In the genomic region with DNA sequence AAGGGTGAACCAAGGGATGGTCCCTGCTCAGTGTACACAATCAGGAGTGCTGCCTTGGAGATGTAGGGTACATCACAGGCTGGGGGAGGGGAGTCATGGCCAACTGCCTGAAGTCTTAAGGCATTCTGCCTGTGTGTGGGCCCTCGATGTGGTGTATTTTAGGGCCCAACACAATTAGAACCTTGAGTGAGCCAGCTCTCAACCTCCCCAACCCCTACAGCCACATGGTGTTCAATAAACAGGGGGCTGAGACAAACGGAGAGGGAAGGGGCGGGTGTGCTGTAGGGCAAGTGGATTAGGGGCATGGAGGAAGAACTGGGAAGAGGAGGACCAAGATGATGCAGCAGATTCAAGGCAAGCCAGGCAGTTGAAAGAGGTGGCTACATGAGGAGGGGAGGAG, we compare ENCODE assay signal across 16 cellular contexts. TPM values are rescaled to one million over a fixed set of nuclear protein-coding genes. Genes with fewer than 3 reads are reported as not detected.
DNase-seq lines count a peak whose midpoint lies in the region; ATAC-seq, FAIRE-seq and TF ChIP-seq lines count a peak whose summit lies in the region.
"Had no signal": no experiment of that assay in that cellular context is flagged by ENCODE, and none has a peak within 500 bp of the region (broad histone marks: within the 10 kb centered on the region; RNA-seq: fewer than 3 reads in every experiment).

No MANE protein-coding gene starts in this region.

- H3K9me3 ChIP-seq in esophagus muscularis mucosa (no peaks in the 10 kb centered on the region), kidney (ENCODE audit: control insufficient read depth in 1 of 2, low read length in 2 of 2) (no peaks in the 10 kb centered on the region)
- H3K9me3 ChIP-seq: left lung had no signal

- CTCF ChIA-PET in activated CD4-positive, alpha-beta memory T cell treated with anti-CD3 and anti-CD28 coated beads, Interleukin-2, amount 10 ng/mL, durations not matched to agents 7 days and 5 days (lab: Charles Lee), result interaction anchor here (0.6 to 0.8 kb wide), 6 partner anchors 49 to 276 kb away, joined by 3 to 4 read pairs (median 3); a partner anchor contains a TSS
- CTCF ChIA-PET in activated CD4-positive, alpha-beta memory T cell treated with anti-CD3 and anti-CD28 coated beads for 36 hours (lab: Charles Lee), result interaction anchor here (1.1 to 2.4 kb wide), 3 partner anchors 9 to 138 kb away, joined by 5 to 10 read pairs (median 6); a partner anchor contains a TSS
- CTCF ChIA-PET in T-cell (lab: Charles Lee), result interaction anchor here (0.6 to 0.7 kb wide), 3 partner anchors 51 to 220 kb away, joined by 3 to 8 read pairs (median 5); no protein-coding TSS in a partner anchor

- DNase-seq in activated CD4-positive, alpha-beta memory T cell treated with anti-CD3 and anti-CD28 coated beads, Interleukin-2, amount 10 ng/mL, durations not matched to agents 7 days and 5 days, result no peak
- no peak for DNase-seq in activated CD4-positive, alpha-beta memory T cell treated with anti-CD3 and anti-CD28 coated beads for 36 hours
- DNase-seq in T-cell (no peak), esophagus muscularis mucosa (ENCODE audit: extremely low spot score) (no peak), activated gamma-delta T cell (lab: John Stamatoyannopoulos, UW) (no peak), kidney (no peak)
- no peak for DNase-seq in stimulated activated naive B cell treated with anti-CD40 and anti-IgM and Interleukin-4, amounts not matched to agents 10 μg/mL and 1 μg/mL and 100 μg/mL, for 72 hours
- DNase-seq: left lung, NCI-H446, SHP77, trophoblast cell had no signal

- TF ChIP-seq CTCF in esophagus muscularis mucosa (IDR thresholded peaks at IDR 0.05) (no peak), kidney (IDR thresholded peaks at IDR 0.05; ENCODE audit: borderline replicate concordance, extremely low read depth, insufficient read depth) (no peak)

- H3K36me3 ChIP-seq in esophagus muscularis mucosa (no peaks in the 10 kb centered on the region), kidney (ENCODE audit: control insufficient read depth in 1 of 2, insufficient read depth in 2 of 2, low read length in 2 of 2) (no peaks in the 10 kb centered on the region)
- H3K36me3 ChIP-seq: left lung had no signal

- H3K4me1 ChIP-seq in esophagus muscularis mucosa (peaks cover 26 to 49% (median 47%) of the 10 kb centered on the region in 4 donors), kidney (ENCODE audit: control insufficient read depth in 1 of 2, insufficient read depth in 1 of 2, low read depth in 1 of 2, low read length in 2 of 2) (peaks cover 23 to 33% of the 10 kb centered on the region in 2 donors)

- ATAC-seq in T-cell (replicated peaks in 1 of 4), result no peak
- no peak for ATAC-seq in stimulated activated naive B cell treated with anti-CD40 and anti-IgM and Interleukin-4, amounts not matched to agents 10 μg/mL and 1 μg/mL and 100 μg/mL, for 72 hours (replicated peaks)
- no peak for ATAC-seq in HG03457 (IDR thresholded peaks at IDR 0.05; ENCODE audit: unreplicated experiment)
- ATAC-seq: left lung, WTC11 had no signal

- intact Hi-C loops in activated CD4-positive, alpha-beta memory T cell treated with anti-CD3 and anti-CD28 coated beads for 36 hours (cut with micrococcal nuclease), result loop anchor here (2.0 to 5.0 kb wide), 2 partner anchors 17 to 211 kb away; a partner anchor contains a TSS
- intact Hi-C loops in esophagus muscularis mucosa (cut with DNase I) (loop anchor here (5.0 kb wide), 3 partner anchors 71 to 211 kb away; a partner anchor contains a TSS), kidney (cut with DNase I) (no loop called here)

- H3K4me1 Mint-ChIP-seq in activated CD4-positive, alpha-beta memory T cell treated with anti-CD3 and anti-CD28 coated beads, Interleukin-2, amount 10 ng/mL, durations not matched to agents 7 days and 5 days, result peaks cover 42% of the 10 kb centered on the region
- H3K4me1 Mint-ChIP-seq in activated CD4-positive, alpha-beta memory T cell treated with anti-CD3 and anti-CD28 coated beads for 36 hours (ENCODE audit: low read depth), result peaks cover 34% of the 10 kb centered on the region
- peaks cover 40 to 64% (median 55%) of the 10 kb centered on the region in 3 donors for H3K4me1 Mint-ChIP-seq in T-cell
- H3K4me1 Mint-ChIP-seq in stimulated activated naive B cell treated with anti-CD40 and anti-IgM and Interleukin-4, amounts not matched to agents 10 μg/mL and 1 μg/mL and 100 μg/mL, for 72 hours, result peaks cover 50 to 60% of the 10 kb centered on the region in 2 donors

- no peak for TF ChIP-seq POLR2A in esophagus muscularis mucosa (IDR thresholded peaks at IDR 0.05; ENCODE audit: low read depth)

- H3K9ac ChIP-seq in kidney (ENCODE audit: low read length in 2 of 2), result no peak overlapping the region

- H3K27ac Mint-ChIP-seq in activated CD4-positive, alpha-beta memory T cell treated with anti-CD3 and anti-CD28 coated beads, Interleukin-2, amount 10 ng/mL, durations not matched to agents 7 days and 5 days, result peak overlapping the region; percentile 28
- no peak overlapping the region for H3K27ac Mint-ChIP-seq in activated CD4-positive, alpha-beta memory T cell treated with anti-CD3 and anti-CD28 coated beads for 36 hours
- peak overlapping the region; percentile 63 to 82 for H3K27ac Mint-ChIP-seq in T-cell
- H3K27ac Mint-ChIP-seq in stimulated activated naive B cell treated with anti-CD40 and anti-IgM and Interleukin-4, amounts not matched to agents 10 μg/mL and 1 μg/mL and 100 μg/mL, for 72 hours, result peak overlapping the region; percentile 53
- H3K27ac Mint-ChIP-seq: WTC11 had no signal

- H3K4me3 ChIP-seq in esophagus muscularis mucosa (no peak overlapping the region), kidney (ENCODE audit: low read length in 2 of 2) (no peak overlapping the region)
- H3K4me3 ChIP-seq: left lung had no signal

- WGBS in esophagus muscularis mucosa, result 28% methylated on average over 3 of the region's 3 CpGs

- H3K36me3 Mint-ChIP-seq in activated CD4-positive, alpha-beta memory T cell treated with anti-CD3 and anti-CD28 coated beads, Interleukin-2, amount 10 ng/mL, durations not matched to agents 7 days and 5 days (ENCODE audit: low read depth), result peaks cover 2% of the 10 kb centered on the region
- peaks cover under 1% of the 10 kb centered on the region for H3K36me3 Mint-ChIP-seq in activated CD4-positive, alpha-beta memory T cell treated with anti-CD3 and anti-CD28 coated beads for 36 hours
- H3K36me3 Mint-ChIP-seq in T-cell, result peaks cover 7% of the 10 kb centered on the region
- H3K36me3 Mint-ChIP-seq in stimulated activated naive B cell treated with anti-CD40 and anti-IgM and Interleukin-4, amounts not matched to agents 10 μg/mL and 1 μg/mL and 100 μg/mL, for 72 hours, result peaks cover 15 to 19% of the 10 kb centered on the region in 2 donors
- H3K36me3 Mint-ChIP-seq: WTC11 had no signal

- POLR2A ChIA-PET in activated CD4-positive, alpha-beta memory T cell treated with anti-CD3 and anti-CD28 coated beads, Interleukin-2, amount 10 ng/mL, durations not matched to agents 7 days and 5 days (lab: Charles Lee), result interaction anchor here (0.7 to 1.2 kb wide), 2 partner anchors 7 to 19 kb away, joined by 3 read pairs; no protein-coding TSS in a partner anchor
- POLR2A ChIA-PET in activated CD4-positive, alpha-beta memory T cell treated with anti-CD3 and anti-CD28 coated beads for 36 hours (lab: Charles Lee), result interaction anchor here (0.7 to 2.2 kb wide), 2 partner anchors 10 to 156 kb away, joined by 4 to 5 read pairs; a partner anchor contains a TSS
- POLR2A ChIA-PET in T-cell (lab: Charles Lee), result interaction anchor here (0.7 kb wide), 3 partner anchors 16 to 492 kb away, joined by 3 to 10 read pairs (median 8); no protein-coding TSS in a partner anchor

- peaks cover 0 to 14% (median 10%) of the 10 kb centered on the region in 4 donors for H3K27me3 ChIP-seq in esophagus muscularis mucosa

- H3K4me3 Mint-ChIP-seq in activated CD4-positive, alpha-beta memory T cell treated with anti-CD3 and anti-CD28 coated beads, Interleukin-2, amount 10 ng/mL, durations not matched to agents 7 days and 5 days, result no peak overlapping the region
- no peak overlapping the region for H3K4me3 Mint-ChIP-seq in activated CD4-positive, alpha-beta memory T cell treated with anti-CD3 and anti-CD28 coated beads for 36 hours
- no peak overlapping the region for H3K4me3 Mint-ChIP-seq in T-cell
- no peak overlapping the region for H3K4me3 Mint-ChIP-seq in stimulated activated naive B cell treated with anti-CD40 and anti-IgM and Interleukin-4, amounts not matched to agents 10 μg/mL and 1 μg/mL and 100 μg/mL, for 72 hours
- H3K4me3 Mint-ChIP-seq: WTC11 had no signal

- TF ChIP-seq EP300 in esophagus muscularis mucosa (IDR thresholded peaks at IDR 0.05), result no peak

- H3K27ac ChIP-seq in esophagus muscularis mucosa (replicated peaks in 1 of 4) (peak overlapping the region; percentile 53 to 96 (median 91)), kidney (ENCODE audit: low read depth in 2 of 2, low read length in 2 of 2) (no peak overlapping the region)
- H3K27ac ChIP-seq: left lung had no signal

- no peak for FAIRE-seq in kidney (lab: Jason Lieb, UNC)

- H3K27me3 Mint-ChIP-seq in activated CD4-positive, alpha-beta memory T cell treated with anti-CD3 and anti-CD28 coated beads, Interleukin-2, amount 10 ng/mL, durations not matched to agents 7 days and 5 days, result no peaks in the 10 kb centered on the region
- H3K27me3 Mint-ChIP-seq in activated CD4-positive, alpha-beta memory T cell treated with anti-CD3 and anti-CD28 coated beads for 36 hours, result no peaks in the 10 kb centered on the region
- H3K27me3 Mint-ChIP-seq in T-cell, result no peaks in the 10 kb centered on the region
- no peaks in the 10 kb centered on the region for H3K27me3 Mint-ChIP-seq in stimulated activated naive B cell treated with anti-CD40 and anti-IgM and Interleukin-4, amounts not matched to agents 10 μg/mL and 1 μg/mL and 100 μg/mL, for 72 hours

- no peaks in the 10 kb centered on the region for H3K9me3 Mint-ChIP-seq in activated CD4-positive, alpha-beta memory T cell treated with anti-CD3 and anti-CD28 coated beads, Interleukin-2, amount 10 ng/mL, durations not matched to agents 7 days and 5 days
- H3K9me3 Mint-ChIP-seq in activated CD4-positive, alpha-beta memory T cell treated with anti-CD3 and anti-CD28 coated beads for 36 hours, result no peaks in the 10 kb centered on the region
- H3K9me3 Mint-ChIP-seq in T-cell, result no peaks in the 10 kb centered on the region
- H3K9me3 Mint-ChIP-seq in stimulated activated naive B cell treated with anti-CD40 and anti-IgM and Interleukin-4, amounts not matched to agents 10 μg/mL and 1 μg/mL and 100 μg/mL, for 72 hours, result no peaks in the 10 kb centered on the region
- H3K9me3 Mint-ChIP-seq: WTC11 had no signal

RNA-seq across cellular contexts. Expression of a gene that starts 8.6 kb away (rescaled TPM):
- 100 to 1,000 TPM; 223 to 234 TPM for total RNA-seq in activated CD4-positive, alpha-beta memory T cell treated with anti-CD3 and anti-CD28 coated beads, Interleukin-2, amount 10 ng/mL, durations not matched to agents 7 days and 5 days
- total RNA-seq in activated CD4-positive, alpha-beta memory T cell treated with anti-CD3 and anti-CD28 coated beads for 36 hours, result 100 to 1,000 TPM; 302 to 305 TPM
- total RNA-seq in T-cell (100 to 1,000 TPM; 236 to 392 (median 258) TPM), esophagus muscularis mucosa (100 to 1,000 TPM; 189 to 226 (median 218) TPM), kidney (224 TPM)
- polyA plus RNA-seq in kidney (ENCODE audit: insufficient read depth, low read depth, low replicate concordance), result 109 TPM

RNA-seq across cellular contexts. Expression of a gene that starts 20.0 kb away (rescaled TPM):
- total RNA-seq in activated CD4-positive, alpha-beta memory T cell treated with anti-CD3 and anti-CD28 coated beads, Interleukin-2, amount 10 ng/mL, durations not matched to agents 7 days and 5 days, result 1 to 10 TPM; 7.8 to 8.0 TPM
- total RNA-seq in activated CD4-positive, alpha-beta memory T cell treated with anti-CD3 and anti-CD28 coated beads for 36 hours, result 1 to 10 TPM; 4.7 to 4.8 TPM
- 10 to 100 TPM in 4 of 5 donors, 1 to 10 TPM in 1; 5.8 to 16.0 (median 14.9) TPM for total RNA-seq in T-cell
- 1 to 10 TPM; 1.7 to 2.5 (median 1.8) TPM for total RNA-seq in esophagus muscularis mucosa
- 4.9 TPM for total RNA-seq in kidney
- 0.97 TPM for polyA plus RNA-seq in kidney (ENCODE audit: insufficient read depth, low read depth, low replicate concordance)
- total RNA-seq: dermis microvascular lymphatic vessel endothelial cell, renal cortical epithelial cell had no signal
- polyA plus RNA-seq: AG04450 had no signal

RNA-seq across cellular contexts. Expression of a gene that starts 31.4 kb away (rescaled TPM):
- total RNA-seq in activated CD4-positive, alpha-beta memory T cell treated with anti-CD3 and anti-CD28 coated beads, Interleukin-2, amount 10 ng/mL, durations not matched to agents 7 days and 5 days, result 1 to 10 TPM; 1.8 TPM
- total RNA-seq in activated CD4-positive, alpha-beta memory T cell treated with anti-CD3 and anti-CD28 coated beads for 36 hours, result 1 to 10 TPM in 1 of 2 experiments, under 1 TPM in 1; 0.63 to 1.2 TPM
- total RNA-seq in T-cell, result 10 to 100 TPM in 1 of 5 donors, 1 to 10 TPM in 4; 2.4 to 11.1 (median 6.5) TPM
- total RNA-seq in esophagus muscularis mucosa, result 1 to 10 TPM in 3 of 4 donors, under 1 TPM in 1; 0.97 to 6.2 (median 2.6) TPM
- 3.4 TPM for total RNA-seq in kidney
- polyA plus RNA-seq in kidney (ENCODE audit: insufficient read depth, low read depth, low replicate concordance), result 2.1 TPM

RNA-seq across cellular contexts. Expression of a gene that starts 47.1 kb away (rescaled TPM):
- 10 to 100 TPM; 32.2 to 33.8 TPM for total RNA-seq in activated CD4-positive, alpha-beta memory T cell treated with anti-CD3 and anti-CD28 coated beads, Interleukin-2, amount 10 ng/mL, durations not matched to agents 7 days and 5 days
- 10 to 100 TPM; 13.8 to 15.2 TPM for total RNA-seq in activated CD4-positive, alpha-beta memory T cell treated with anti-CD3 and anti-CD28 coated beads for 36 hours
- total RNA-seq in T-cell (10 to 100 TPM; 34.0 to 71.3 (median 64.5) TPM), esophagus muscularis mucosa (10 to 100 TPM; 45.1 to 58.3 (median 49.9) TPM), kidney (42.6 TPM)
- polyA plus RNA-seq in kidney (ENCODE audit: insufficient read depth, low read depth, low replicate concordance), result 56.0 TPM

RNA-seq across cellular contexts. Expression of a gene that starts 47.7 kb away (rescaled TPM):
- 10 to 100 TPM; 46.5 to 50.9 TPM for total RNA-seq in activated CD4-positive, alpha-beta memory T cell treated with anti-CD3 and anti-CD28 coated beads, Interleukin-2, amount 10 ng/mL, durations not matched to agents 7 days and 5 days
- total RNA-seq in activated CD4-positive, alpha-beta memory T cell treated with anti-CD3 and anti-CD28 coated beads for 36 hours, result 10 to 100 TPM; 74.9 to 82.2 TPM
- total RNA-seq in T-cell (100 to 1,000 TPM in 1 of 5 donors, 10 to 100 TPM in 4; 69.6 to 107 (median 93.1) TPM), esophagus muscularis mucosa (10 to 100 TPM; 17.9 to 32.3 (median 19.5) TPM), kidney (29.7 TPM)
- 12.2 TPM for polyA plus RNA-seq in kidney (ENCODE audit: insufficient read depth, low read depth, low replicate concordance)

Comparison
In these comparisons a context has a peak if more than half of its experiments do, and no peak if none do; other contexts are left out.
1. H3K27ac ChIP-seq: peak in esophagus muscularis mucosa (4 of 4); none in kidney (0 of 2).